In the genomic region with DNA sequence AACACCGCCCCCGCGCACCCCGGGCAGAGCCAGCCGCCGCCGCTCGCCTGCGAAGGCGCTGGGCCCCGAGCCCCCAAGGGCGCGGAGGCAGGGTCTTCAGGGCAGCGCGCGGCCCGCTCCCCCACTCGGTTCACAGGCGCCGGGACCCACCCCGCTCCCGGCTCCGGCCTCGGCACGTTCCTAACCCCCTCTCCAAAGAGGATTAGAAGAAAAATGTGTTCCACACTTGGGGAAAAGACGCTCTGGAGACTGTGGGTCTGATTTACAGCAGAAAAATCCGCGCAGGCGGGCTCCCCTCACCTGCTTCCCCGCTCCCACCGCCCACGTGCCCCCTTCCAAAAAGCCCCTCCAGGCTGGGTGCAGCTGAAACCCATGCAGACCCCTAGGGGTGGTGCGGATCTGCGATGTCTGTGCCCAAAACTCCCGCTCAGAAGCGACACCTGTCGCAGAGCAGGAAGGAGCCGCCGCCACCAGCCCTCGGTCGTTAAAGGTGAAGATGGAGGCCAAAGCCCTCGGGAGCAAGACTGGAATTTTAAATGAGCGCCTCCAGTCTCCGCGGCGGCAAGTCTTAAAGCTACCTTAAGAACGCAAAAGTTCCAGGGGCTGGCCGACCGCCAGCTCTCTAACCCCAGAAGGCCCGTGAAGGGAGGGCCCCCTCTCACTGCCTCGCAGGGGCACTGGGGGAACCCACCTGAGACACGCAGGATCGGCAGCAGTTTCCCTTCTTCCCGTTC, we compare ENCODE assay signal across 1 cellular context.
TF ChIP-seq lines count a peak whose summit lies in the region.

No MANE protein-coding gene starts in this region.

TF ChIP-seq in GM12878, 131 proteins besides CTCF, POLR2A, EP300 and RAD21:
- no peak for TF ChIP-seq ASH2L (IDR thresholded peaks at IDR 0.05; ENCODE audit: borderline replicate concordance, low read depth)
- TF ChIP-seq HDAC6 (IDR thresholded peaks at IDR 0.05; ENCODE audit: unreplicated experiment): peak; percentile 56
- TF ChIP-seq SRF (IDR thresholded peaks at IDR 0.05; ENCODE audit: low read depth in 2 of 2, low read length in 2 of 2): no peak
- TF ChIP-seq CREM (IDR thresholded peaks at IDR 0.05; ENCODE audit: low read depth): no peak
